Comparison of ENCODE assay signal across 16 cellular contexts in genomic region chr19:43675906-43676305, GRCh38. TPM values are rescaled to one million over a fixed set of nuclear protein-coding genes. Genes with fewer than 3 reads are reported as not detected.
DNase-seq lines count a peak whose midpoint lies in the region; ATAC-seq, FAIRE-seq and TF ChIP-seq lines count a peak whose summit lies in the region.
"Had no signal": no experiment of that assay in that cellular context is flagged by ENCODE, and none has a peak within 500 bp of the region (broad histone marks: within the 10 kb centered on the region; RNA-seq: fewer than 3 reads in every experiment).

No MANE protein-coding gene starts in this region.

- no peaks in the 10 kb centered on the region for H3K79me1 ChIP-seq in mesenchymal stem cell (replicated peaks; ENCODE audit: low read length, poor library complexity, severe bottlenecking)

- no peak overlapping the region for H2AFZ ChIP-seq in HCT116 (ENCODE audit: low read depth, low read length, poor library complexity, severe bottlenecking)
- no peak overlapping the region for H2AFZ ChIP-seq in mesenchymal stem cell (ENCODE audit: low read depth, low read length)

- no peak overlapping the region for H3K23ac ChIP-seq in mesenchymal stem cell (ENCODE audit: low read length in 2 of 2)

- H3K4me1 ChIP-seq in A549 = peaks cover 34% of the 10 kb centered on the region
- peaks cover 36 to 64% of the 10 kb centered on the region in 2 experiments for H3K4me1 ChIP-seq in HCT116 (ENCODE audit: control insufficient read depth in 1 of 2, insufficient read depth in 2 of 2, low read length in 2 of 2)
- peaks cover 13% of the 10 kb centered on the region for H3K4me1 ChIP-seq in mesenchymal stem cell (ENCODE audit: control insufficient read depth, insufficient read depth, low read depth, low read length)
- no peaks in the 10 kb centered on the region for H3K4me1 ChIP-seq in right cardiac atrium (ENCODE audit: control insufficient read depth, insufficient read depth, low read length)
- H3K4me1 ChIP-seq: ascending aorta had no signal

- RAD21 ChIA-PET in HCT116 (lab: Charles Lee; ENCODE audit: low non-redundant PET in 1 of 2, low total read pairs in 2 of 2, uncharacterized antibody in 2 of 2, unreplicated experiment in 2 of 2) = no interaction called here

- TF ChIP-seq RAD21 in A549 (conservative IDR thresholded peaks at IDR 0.05 in 1 of 2, IDR thresholded peaks at IDR 0.05 in 1 of 2) (no peak), HCT116 (IDR thresholded peaks at IDR 0.05; ENCODE audit: low read depth) (no peak)

- H3K9me3 ChIP-seq in A549 (no peaks in the 10 kb centered on the region), HCT116 (ENCODE audit: control insufficient read depth in 1 of 2, insufficient read depth in 1 of 2, low read depth in 1 of 2, low read length in 2 of 2) (no peaks in the 10 kb centered on the region), mesenchymal stem cell (ENCODE audit: control insufficient read depth, low read length) (no peaks in the 10 kb centered on the region), right cardiac atrium (ENCODE audit: control insufficient read depth, low read length) (no peaks in the 10 kb centered on the region)
- H3K9me3 ChIP-seq: ascending aorta had no signal

- H2BK5ac ChIP-seq in mesenchymal stem cell (ENCODE audit: low read depth, low read length, poor library complexity, severe bottlenecking) = no peak overlapping the region

- H3K18ac ChIP-seq in mesenchymal stem cell (ENCODE audit: low read depth in 1 of 2, low read length in 2 of 2) = no peak overlapping the region

- H3K4me2 ChIP-seq in A549 = peak overlapping the region; percentile 73
- H3K4me2 ChIP-seq in HCT116 (ENCODE audit: low read length) = peak overlapping the region; percentile 70
- no peak overlapping the region for H3K4me2 ChIP-seq in mesenchymal stem cell (ENCODE audit: low read length, poor library complexity, severe bottlenecking)

- H4K8ac ChIP-seq in mesenchymal stem cell (ENCODE audit: low read length) = no peak overlapping the region

- H2BK15ac ChIP-seq in mesenchymal stem cell (ENCODE audit: low read depth, poor library complexity, severe bottlenecking) = no peak overlapping the region

- no peak overlapping the region for H3K4ac ChIP-seq in mesenchymal stem cell (ENCODE audit: low read depth in 1 of 2, low read length in 2 of 2)

- H3K9me2 ChIP-seq in HCT116 (ENCODE audit: insufficient read depth) = no peaks in the 10 kb centered on the region

- DNase-seq in A549 (ENCODE audit: low read depth in 1 of 2, low spot score in 1 of 2) (no peak), HCT116 (ENCODE audit: low read depth, low spot score) (no peak), mesenchymal stem cell (no peak), right cardiac atrium (no peak), AML-193 (lab: John Stamatoyannopoulos, UW) (no peak)
- DNase-seq in stimulated activated CD4-positive, alpha-beta T cell treated with anti-CD3 and anti-CD28 coated beads, Interleukin-4, amount 100 ng/mL, for 24 hours = no peak
- DNase-seq: activated B cell treated with CpG ODN at 0.5 μM for 24 hours, dorsolateral prefrontal cortex, NCI-H1436 treated with DMSO at 0.1 percent for 48 hours, occipital lobe had no signal

- H2AK5ac ChIP-seq in mesenchymal stem cell (ENCODE audit: low read length, severe bottlenecking) = no peak overlapping the region

- H3K36me3 Mint-ChIP-seq in activated T-helper 17 cell treated with anti-CD3 and anti-CD28 coated beads, Interleukin-2, amount 50 U/mL, for 72 hours (ENCODE audit: low read depth) = no peaks in the 10 kb centered on the region

- H3K27me3 ChIP-seq in HCT116 (ENCODE audit: insufficient read depth, low read length) (no peaks in the 10 kb centered on the region), mesenchymal stem cell (ENCODE audit: control insufficient read depth in 1 of 2, insufficient read depth in 1 of 2, low read length in 2 of 2) (no peaks in the 10 kb centered on the region), right cardiac atrium (ENCODE audit: control insufficient read depth, insufficient read depth) (no peaks in the 10 kb centered on the region)
- H3K27me3 ChIP-seq: ascending aorta, dorsolateral prefrontal cortex had no signal

- H3K4me3 Mint-ChIP-seq in activated T-helper 17 cell treated with anti-CD3 and anti-CD28 coated beads, Interleukin-2, amount 50 U/mL, for 72 hours = peak overlapping the region; percentile 60
- H3K4me3 Mint-ChIP-seq: activated B cell treated with CpG ODN at 0.5 μM for 24 hours had no signal

- POLR2A ChIA-PET in A549 (lab: Yijun Ruan, JAX) (interaction anchor here (1.4 kb wide), 1 partner anchor 89 kb away, joined by 3 read pairs; no protein-coding TSS in a partner anchor), HCT116 (lab: Charles Lee) (interaction anchor here (1.0 to 2.0 kb wide), 3 partner anchors 11 to 14 kb away, joined by 3 to 8 read pairs (median 3); no protein-coding TSS in a partner anchor)

- peak overlapping the region; percentile 71 for H3K27ac Mint-ChIP-seq in activated T-helper 17 cell treated with anti-CD3 and anti-CD28 coated beads, Interleukin-2, amount 50 U/mL, for 72 hours
- H3K27ac Mint-ChIP-seq: activated B cell treated with CpG ODN at 0.5 μM for 24 hours had no signal

- no peak for TF ChIP-seq CTCF in A549 (IDR thresholded peaks at IDR 0.05)
- TF ChIP-seq CTCF in HCT116 (IDR thresholded peaks at IDR 0.05 in 2 of 3, conservative IDR thresholded peaks at IDR 0.05 in 1 of 3; ENCODE audit: borderline replicate concordance in 1 of 3, insufficient read depth in 1 of 3, low read depth in 2 of 3, low read length in 2 of 3) = no peak

- TF ChIP-seq POLR2A in A549 (IDR thresholded peaks at IDR 0.05; ENCODE audit: low read length) = no peak
- TF ChIP-seq POLR2A in HCT116 (IDR thresholded peaks at IDR 0.05; ENCODE audit: borderline replicate concordance, extremely low read depth, insufficient read depth, insufficient read length) = no peak

- no peaks in the 10 kb centered on the region for H3K27me3 Mint-ChIP-seq in activated T-helper 17 cell treated with anti-CD3 and anti-CD28 coated beads, Interleukin-2, amount 50 U/mL, for 72 hours
- H3K27me3 Mint-ChIP-seq: activated B cell treated with CpG ODN at 0.5 μM for 24 hours had no signal

- peak overlapping the region; percentile 58 to 72 for H3K27ac ChIP-seq in A549
- peak overlapping the region; percentile 72 for H3K27ac ChIP-seq in HCT116 (ENCODE audit: low read depth, low read length)
- H3K27ac ChIP-seq in mesenchymal stem cell (ENCODE audit: low read length, poor library complexity, severe bottlenecking) = no peak overlapping the region
- no peak overlapping the region for H3K27ac ChIP-seq in right cardiac atrium (ENCODE audit: low read length)
- H3K27ac ChIP-seq: ascending aorta had no signal

- CTCF ChIA-PET in A549 (lab: Yijun Ruan, JAX) = interaction anchor here (0.8 to 1.8 kb wide), 3 partner anchors 17 to 91 kb away, joined by 3 to 11 read pairs (median 3); no protein-coding TSS in a partner anchor
- CTCF ChIA-PET in HCT116 (lab: Charles Lee) = no interaction called here

- H3K9me3 Mint-ChIP-seq in activated T-helper 17 cell treated with anti-CD3 and anti-CD28 coated beads, Interleukin-2, amount 50 U/mL, for 72 hours = no peaks in the 10 kb centered on the region
- H3K9me3 Mint-ChIP-seq: activated B cell treated with CpG ODN at 0.5 μM for 24 hours had no signal

- 78% methylated on average over 11 of the region's 11 CpGs for WGBS in A549 (ENCODE audit: missing lambda C conversion rate)
- WGBS in mesenchymal stem cell = 91% methylated on average over 11 of the region's 11 CpGs
- 88% methylated on average over 11 of the region's 11 CpGs for WGBS in right cardiac atrium

- TF ChIP-seq EP300 in A549 (IDR thresholded peaks at IDR 0.05) = no peak

- peaks cover 12% of the 10 kb centered on the region for H3K4me1 Mint-ChIP-seq in activated T-helper 17 cell treated with anti-CD3 and anti-CD28 coated beads, Interleukin-2, amount 50 U/mL, for 72 hours

- H3K79me2 ChIP-seq in HCT116 (ENCODE audit: insufficient read depth, low read length) = no peaks in the 10 kb centered on the region

- intact Hi-C loops in HCT116 (cut with micrococcal nuclease) (loop anchor here (10.0 kb wide), 1 partner anchor 109 kb away; the partner anchor contains the start of gene KCNN4), right cardiac atrium (cut with DNase I) (no loop called here)

- FAIRE-seq in A549 (lab: Jason Lieb, UNC) = no peak

- no TSS peak for BruUV-seq in HCT116 (replicated peaks; lab: Mats Ljungman, UMichigan)

- H3K4me3 ChIP-seq in A549 (no peak overlapping the region), HCT116 (replicated peaks in 1 of 2; ENCODE audit: low read depth in 1 of 2, low read length in 2 of 2) (peak overlapping the region in 1 of 2 experiments; percentile 34; a peak in 3 of 4 replicates), mesenchymal stem cell (ENCODE audit: insufficient read depth in 1 of 2, low read depth in 1 of 2, low read length in 2 of 2) (no peak overlapping the region), right cardiac atrium (ENCODE audit: low read length) (no peak overlapping the region)
- H3K4me3 ChIP-seq: ascending aorta, dorsolateral prefrontal cortex, lung had no signal

- no peak; a peak in 1 of 6 replicates for ATAC-seq in A549
- ATAC-seq in HCT116 = peak; percentile 20
- no peak for ATAC-seq in activated T-helper 17 cell treated with anti-CD3 and anti-CD28 coated beads, Interleukin-2, amount 50 U/mL, for 72 hours (replicated peaks)
- no peak for ATAC-seq in right cardiac atrium
- no peak for ATAC-seq in HG03457 (IDR thresholded peaks at IDR 0.05; ENCODE audit: unreplicated experiment)

- H3K9ac ChIP-seq in HCT116 (ENCODE audit: low read length) (peak overlapping the region; percentile 54), mesenchymal stem cell (ENCODE audit: low read length) (peak overlapping the region; percentile 40)

- H2BK12ac ChIP-seq in mesenchymal stem cell (ENCODE audit: low read length in 2 of 2) = no peak overlapping the region

- H3K36me3 ChIP-seq in HCT116 (ENCODE audit: control insufficient read depth in 1 of 2, insufficient read depth in 2 of 2, low read length in 2 of 2) (no peaks in the 10 kb centered on the region), mesenchymal stem cell (ENCODE audit: control insufficient read depth in 1 of 2, insufficient read depth in 2 of 2, low read depth in 1 of 2, low read length in 2 of 2) (no peaks in the 10 kb centered on the region)
- H3K36me3 ChIP-seq: ascending aorta had no signal

- H2BK120ac ChIP-seq in mesenchymal stem cell (ENCODE audit: low read depth, low read length) = no peak overlapping the region

- peak overlapping the region in 1 of 2 experiments; percentile 97 for H3K14ac ChIP-seq in mesenchymal stem cell (ENCODE audit: low read length in 2 of 2)

- peak overlapping the region; percentile 63 for H4K91ac ChIP-seq in mesenchymal stem cell (ENCODE audit: low read length)

- H4K20me1 ChIP-seq in HCT116 (ENCODE audit: insufficient read depth) = no peaks in the 10 kb centered on the region

RNA-seq across cellular contexts. Expression of gene PLAUR, which starts 5.9 kb away (rescaled TPM):
- polyA plus RNA-seq in A549 (2011; rRNA removed) = 48.6 and 55.3 TPM in 2 replicates
- 61.1 and 62.6 TPM in 2 replicates for polyA plus RNA-seq in A549 (2012; cell fraction: cytosol; rRNA removed)
- polyA plus RNA-seq in A549 (2012; cell fraction: nucleus; rRNA removed) = 93.5 and 95.3 TPM in 2 replicates
- 27.4 to 29.0 TPM (median 28.3 TPM) in 3 replicates for polyA plus RNA-seq in A549 (2017; fragmentation: RNase III; extraction: RNeasy Plus Mini Kit Qiagen cat#74134 plus additional on column Dnase treatment)
- polyA minus RNA-seq in A549 (2011; rRNA and poly(A)+ RNA removed) = 40.2 and 50.4 TPM in 2 replicates
- 98.1 TPM for total RNA-seq in HCT116 (2021; ENCODE audit: unreplicated experiment)
- polyA plus RNA-seq in HCT116 (2012) = 161 and 211 TPM in 2 replicates
- total RNA-seq in activated T-helper 17 cell treated with anti-CD3 and anti-CD28 coated beads, Interleukin-2, amount 50 U/mL, for 72 hours = 10 to 100 TPM; 11.2 to 52.5 TPM
- polyA plus RNA-seq in mesenchymal stem cell (2013, experiment 1 of 2) = 83.9 TPM
- polyA plus RNA-seq in mesenchymal stem cell (2013, experiment 2 of 2) = 83.9 TPM
- 10 to 100 TPM in 1 of 4 donors, 1 to 10 TPM in 3; 4.6 to 15.4 (median 7.1) TPM for total RNA-seq in right cardiac atrium
- 7.9 TPM for polyA plus RNA-seq in right cardiac atrium

RNA-seq across cellular contexts. Expression of gene CADM4, which starts 36.3 kb away (rescaled TPM):
- polyA plus RNA-seq in A549 (2011; rRNA removed) = 4.2 and 4.7 TPM in 2 replicates
- polyA plus RNA-seq in A549 (2012; cell fraction: cytosol; rRNA removed) = 5.9 and 7.6 TPM in 2 replicates
- polyA plus RNA-seq in A549 (2012; cell fraction: nucleus; rRNA removed) = 6.7 and 7.8 TPM in 2 replicates
- 8.8 to 10.1 TPM (median 9.2 TPM) in 3 replicates for polyA plus RNA-seq in A549 (2017; fragmentation: RNase III; extraction: RNeasy Plus Mini Kit Qiagen cat#74134 plus additional on column Dnase treatment)
- polyA minus RNA-seq in A549 (2011; rRNA and poly(A)+ RNA removed) = 3.3 and 3.7 TPM in 2 replicates
- 28.7 TPM for total RNA-seq in HCT116 (2021; ENCODE audit: unreplicated experiment)
- polyA plus RNA-seq in HCT116 (2012) = 33.7 and 34.8 TPM in 2 replicates
- total RNA-seq in activated T-helper 17 cell treated with anti-CD3 and anti-CD28 coated beads, Interleukin-2, amount 50 U/mL, for 72 hours = under 1 TPM; 0.22 to 0.61 TPM
- polyA plus RNA-seq in mesenchymal stem cell (2013, experiment 1 of 2) = 6.9 TPM
- polyA plus RNA-seq in mesenchymal stem cell (2013, experiment 2 of 2) = 6.5 TPM
- 10 to 100 TPM; 12.4 to 15.9 (median 14.1) TPM for total RNA-seq in right cardiac atrium
- 17.6 TPM for polyA plus RNA-seq in right cardiac atrium
- total RNA-seq: activated B cell treated with CpG ODN at 0.5 μM for 24 hours, OCI-LY7 had no signal

RNA-seq across cellular contexts. Expression of gene IRGC, which starts 40.0 kb away (rescaled TPM):
- polyA plus RNA-seq in A549 (2011; rRNA removed) = not detected in 2 replicates
- polyA plus RNA-seq in A549 (2012; cell fraction: cytosol; rRNA removed) = not detected in 2 replicates
- polyA plus RNA-seq in A549 (2012; cell fraction: nucleus; rRNA removed) = not detected in 2 replicates
- not detected in 3 replicates for polyA plus RNA-seq in A549 (2017; fragmentation: RNase III; extraction: RNeasy Plus Mini Kit Qiagen cat#74134 plus additional on column Dnase treatment)
- not detected in 2 replicates for polyA minus RNA-seq in A549 (2011; rRNA and poly(A)+ RNA removed)
- total RNA-seq in HCT116 (2021; ENCODE audit: unreplicated experiment) = not detected
- polyA plus RNA-seq in HCT116 (2012) = 0.04 TPM in 1 of 2 replicates, not detected in the other
- not detected for total RNA-seq in activated T-helper 17 cell treated with anti-CD3 and anti-CD28 coated beads, Interleukin-2, amount 50 U/mL, for 72 hours
- polyA plus RNA-seq in mesenchymal stem cell (2013, experiment 1 of 2) = not detected
- polyA plus RNA-seq in mesenchymal stem cell (2013, experiment 2 of 2) = not detected
- total RNA-seq in right cardiac atrium = not detected
- polyA plus RNA-seq in right cardiac atrium = not detected
- total RNA-seq: activated B cell treated with CpG ODN at 0.5 μM for 24 hours, ascending aorta, dorsolateral prefrontal cortex, LHCN-M2, lung, occipital lobe, OCI-LY7 had no signal
- polyA plus RNA-seq: lung had no signal

RNA-seq across cellular contexts. Expression of gene ZNF428, which starts 56.5 kb away (rescaled TPM):
- polyA plus RNA-seq in A549 (2011; rRNA removed) (19.3 and 22.9 TPM in 2 replicates), A549 (2017; fragmentation: RNase III; extraction: RNeasy Plus Mini Kit Qiagen cat#74134 plus additional on column Dnase treatment) (47.7 to 58.5 TPM (median 52.4 TPM) in 3 replicates), right cardiac atrium (65.0 TPM)
- polyA plus RNA-seq in A549 (2012; cell fraction: cytosol; rRNA removed) = 56.2 and 66.0 TPM in 2 replicates
- 26.1 and 30.9 TPM in 2 replicates for polyA plus RNA-seq in A549 (2012; cell fraction: nucleus; rRNA removed)
- 4.5 and 6.1 TPM in 2 replicates for polyA minus RNA-seq in A549 (2011; rRNA and poly(A)+ RNA removed)
- total RNA-seq in HCT116 (2021; ENCODE audit: unreplicated experiment) (39.6 TPM), right cardiac atrium (10 to 100 TPM; 41.4 to 50.6 (median 45.7) TPM)
- polyA plus RNA-seq in HCT116 (2012) = 37.5 and 37.7 TPM in 2 replicates
- 10 to 100 TPM; 12.9 to 27.6 TPM for total RNA-seq in activated T-helper 17 cell treated with anti-CD3 and anti-CD28 coated beads, Interleukin-2, amount 50 U/mL, for 72 hours
- polyA plus RNA-seq in mesenchymal stem cell (2013, experiment 1 of 2) = 22.9 TPM
- 23.3 TPM for polyA plus RNA-seq in mesenchymal stem cell (2013, experiment 2 of 2)

Comparison
In these comparisons a context has a peak if more than half of its experiments do, and no peak if none do; other contexts are left out.
1. H3K27ac ChIP-seq: peak in A549 (2 of 2) and HCT116 (single experiment); none in mesenchymal stem cell (single experiment) and right cardiac atrium (single experiment).
2. RNA of gene CADM4, which starts 36.3 kb away (total RNA-seq): 28.7 TPM in HCT116 (single experiment) and 12.4 to 15.9 TPM in right cardiac atrium; 0.22 to 0.61 TPM in activated T-helper 17 cell treated with anti-CD3 and anti-CD28 coated beads, Interleukin-2, amount 50 U/mL, for 72 hours; every median in the first group is over 4 times any median in the second.